1 cellular context compared by ENCODE assay signal in the genomic region with DNA sequence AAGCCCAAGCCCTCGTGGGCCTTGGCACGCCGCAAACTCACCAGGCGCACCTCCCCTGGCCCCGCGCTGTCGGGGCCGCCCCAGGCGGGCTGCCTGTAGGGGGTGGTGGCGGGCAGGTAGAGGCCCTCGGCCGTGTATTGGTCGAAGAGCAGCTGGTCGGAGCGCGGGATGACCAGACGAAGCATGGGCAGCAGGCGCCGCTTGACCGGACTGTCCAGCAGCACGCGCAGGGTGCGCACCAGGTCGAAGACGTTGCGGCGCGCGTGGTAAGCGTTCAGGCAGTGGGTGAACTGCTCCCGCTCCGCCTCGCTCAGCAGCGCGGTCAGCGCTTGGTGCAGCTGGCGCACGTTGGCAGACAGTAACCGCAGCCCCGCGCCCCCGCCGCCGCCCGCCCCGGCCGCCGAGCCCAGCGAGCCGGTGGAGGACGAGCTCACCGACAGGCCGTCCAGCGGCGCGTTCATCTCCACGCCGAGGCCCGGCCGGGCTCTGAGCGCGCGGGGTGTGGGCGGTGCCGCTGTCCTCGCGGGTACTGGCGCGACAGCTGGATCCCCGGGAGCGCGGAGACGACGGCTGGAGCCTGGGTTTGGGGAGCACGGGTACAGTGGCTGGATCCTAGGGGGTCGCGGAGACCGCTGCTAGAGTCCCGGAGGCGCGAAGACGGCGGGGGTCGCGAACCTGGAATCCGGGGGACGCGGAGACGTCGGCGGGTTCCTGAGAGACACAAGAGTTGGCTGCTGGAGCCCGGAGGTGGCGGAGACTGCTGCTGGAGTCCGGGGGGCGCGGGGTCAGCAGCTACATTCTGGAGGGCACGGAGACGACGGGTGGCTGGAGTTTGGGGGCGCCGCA.
A peak's percentile ranks its signal among the peaks of the same experiment; 100 is the strongest.
TF ChIP-seq lines count a peak whose summit lies in the region.

No MANE protein-coding gene starts in this region.

TF ChIP-seq in WTC11, 78 proteins besides CTCF, POLR2A, EP300 and RAD21 (continued from another document and continues in another):
- TF ChIP-seq, protein P1, sequence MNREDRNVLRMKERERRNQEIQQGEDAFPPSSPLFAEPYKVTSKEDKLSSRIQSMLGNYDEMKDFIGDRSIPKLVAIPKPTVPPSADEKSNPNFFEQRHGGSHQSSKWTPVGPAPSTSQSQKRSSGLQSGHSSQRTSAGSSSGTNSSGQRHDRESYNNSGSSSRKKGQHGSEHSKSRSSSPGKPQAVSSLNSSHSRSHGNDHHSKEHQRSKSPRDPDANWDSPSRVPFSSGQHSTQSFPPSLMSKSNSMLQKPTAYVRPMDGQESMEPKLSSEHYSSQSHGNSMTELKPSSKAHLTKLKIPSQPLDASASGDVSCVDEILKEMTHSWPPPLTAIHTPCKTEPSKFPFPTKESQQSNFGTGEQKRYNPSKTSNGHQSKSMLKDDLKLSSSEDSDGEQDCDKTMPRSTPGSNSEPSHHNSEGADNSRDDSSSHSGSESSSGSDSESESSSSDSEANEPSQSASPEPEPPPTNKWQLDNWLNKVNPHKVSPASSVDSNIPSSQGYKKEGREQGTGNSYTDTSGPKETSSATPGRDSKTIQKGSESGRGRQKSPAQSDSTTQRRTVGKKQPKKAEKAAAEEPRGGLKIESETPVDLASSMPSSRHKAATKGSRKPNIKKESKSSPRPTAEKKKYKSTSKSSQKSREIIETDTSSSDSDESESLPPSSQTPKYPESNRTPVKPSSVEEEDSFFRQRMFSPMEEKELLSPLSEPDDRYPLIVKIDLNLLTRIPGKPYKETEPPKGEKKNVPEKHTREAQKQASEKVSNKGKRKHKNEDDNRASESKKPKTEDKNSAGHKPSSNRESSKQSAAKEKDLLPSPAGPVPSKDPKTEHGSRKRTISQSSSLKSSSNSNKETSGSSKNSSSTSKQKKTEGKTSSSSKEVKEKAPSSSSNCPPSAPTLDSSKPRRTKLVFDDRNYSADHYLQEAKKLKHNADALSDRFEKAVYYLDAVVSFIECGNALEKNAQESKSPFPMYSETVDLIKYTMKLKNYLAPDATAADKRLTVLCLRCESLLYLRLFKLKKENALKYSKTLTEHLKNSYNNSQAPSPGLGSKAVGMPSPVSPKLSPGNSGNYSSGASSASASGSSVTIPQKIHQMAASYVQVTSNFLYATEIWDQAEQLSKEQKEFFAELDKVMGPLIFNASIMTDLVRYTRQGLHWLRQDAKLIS (CRISPR knock-in tag; IDR thresholded peaks at IDR 0.05; ENCODE audit: borderline replicate concordance) = no peak
- TF ChIP-seq NR1H2 (CRISPR knock-in tag; IDR thresholded peaks at IDR 0.05) = no peak
- TF ChIP-seq IRF2 (CRISPR knock-in tag; IDR thresholded peaks at IDR 0.05; ENCODE audit: borderline replicate concordance, low read depth) = no peak
- TF ChIP-seq, protein P2, sequence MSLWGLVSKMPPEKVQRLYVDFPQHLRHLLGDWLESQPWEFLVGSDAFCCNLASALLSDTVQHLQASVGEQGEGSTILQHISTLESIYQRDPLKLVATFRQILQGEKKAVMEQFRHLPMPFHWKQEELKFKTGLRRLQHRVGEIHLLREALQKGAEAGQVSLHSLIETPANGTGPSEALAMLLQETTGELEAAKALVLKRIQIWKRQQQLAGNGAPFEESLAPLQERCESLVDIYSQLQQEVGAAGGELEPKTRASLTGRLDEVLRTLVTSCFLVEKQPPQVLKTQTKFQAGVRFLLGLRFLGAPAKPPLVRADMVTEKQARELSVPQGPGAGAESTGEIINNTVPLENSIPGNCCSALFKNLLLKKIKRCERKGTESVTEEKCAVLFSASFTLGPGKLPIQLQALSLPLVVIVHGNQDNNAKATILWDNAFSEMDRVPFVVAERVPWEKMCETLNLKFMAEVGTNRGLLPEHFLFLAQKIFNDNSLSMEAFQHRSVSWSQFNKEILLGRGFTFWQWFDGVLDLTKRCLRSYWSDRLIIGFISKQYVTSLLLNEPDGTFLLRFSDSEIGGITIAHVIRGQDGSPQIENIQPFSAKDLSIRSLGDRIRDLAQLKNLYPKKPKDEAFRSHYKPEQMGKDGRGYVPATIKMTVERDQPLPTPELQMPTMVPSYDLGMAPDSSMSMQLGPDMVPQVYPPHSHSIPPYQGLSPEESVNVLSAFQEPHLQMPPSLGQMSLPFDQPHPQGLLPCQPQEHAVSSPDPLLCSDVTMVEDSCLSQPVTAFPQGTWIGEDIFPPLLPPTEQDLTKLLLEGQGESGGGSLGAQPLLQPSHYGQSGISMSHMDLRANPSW (CRISPR knock-in tag; conservative IDR thresholded peaks at IDR 0.05; ENCODE audit: low read depth) = no peak
- no peak for TF ChIP-seq ZNF232 (CRISPR knock-in tag; IDR thresholded peaks at IDR 0.05)
- TF ChIP-seq GTF2I (CRISPR knock-in tag; conservative IDR thresholded peaks at IDR 0.05) = no peak
- TF ChIP-seq EMX1 (CRISPR knock-in tag; IDR thresholded peaks at IDR 0.05) = no peak
- TF ChIP-seq, protein P3, sequence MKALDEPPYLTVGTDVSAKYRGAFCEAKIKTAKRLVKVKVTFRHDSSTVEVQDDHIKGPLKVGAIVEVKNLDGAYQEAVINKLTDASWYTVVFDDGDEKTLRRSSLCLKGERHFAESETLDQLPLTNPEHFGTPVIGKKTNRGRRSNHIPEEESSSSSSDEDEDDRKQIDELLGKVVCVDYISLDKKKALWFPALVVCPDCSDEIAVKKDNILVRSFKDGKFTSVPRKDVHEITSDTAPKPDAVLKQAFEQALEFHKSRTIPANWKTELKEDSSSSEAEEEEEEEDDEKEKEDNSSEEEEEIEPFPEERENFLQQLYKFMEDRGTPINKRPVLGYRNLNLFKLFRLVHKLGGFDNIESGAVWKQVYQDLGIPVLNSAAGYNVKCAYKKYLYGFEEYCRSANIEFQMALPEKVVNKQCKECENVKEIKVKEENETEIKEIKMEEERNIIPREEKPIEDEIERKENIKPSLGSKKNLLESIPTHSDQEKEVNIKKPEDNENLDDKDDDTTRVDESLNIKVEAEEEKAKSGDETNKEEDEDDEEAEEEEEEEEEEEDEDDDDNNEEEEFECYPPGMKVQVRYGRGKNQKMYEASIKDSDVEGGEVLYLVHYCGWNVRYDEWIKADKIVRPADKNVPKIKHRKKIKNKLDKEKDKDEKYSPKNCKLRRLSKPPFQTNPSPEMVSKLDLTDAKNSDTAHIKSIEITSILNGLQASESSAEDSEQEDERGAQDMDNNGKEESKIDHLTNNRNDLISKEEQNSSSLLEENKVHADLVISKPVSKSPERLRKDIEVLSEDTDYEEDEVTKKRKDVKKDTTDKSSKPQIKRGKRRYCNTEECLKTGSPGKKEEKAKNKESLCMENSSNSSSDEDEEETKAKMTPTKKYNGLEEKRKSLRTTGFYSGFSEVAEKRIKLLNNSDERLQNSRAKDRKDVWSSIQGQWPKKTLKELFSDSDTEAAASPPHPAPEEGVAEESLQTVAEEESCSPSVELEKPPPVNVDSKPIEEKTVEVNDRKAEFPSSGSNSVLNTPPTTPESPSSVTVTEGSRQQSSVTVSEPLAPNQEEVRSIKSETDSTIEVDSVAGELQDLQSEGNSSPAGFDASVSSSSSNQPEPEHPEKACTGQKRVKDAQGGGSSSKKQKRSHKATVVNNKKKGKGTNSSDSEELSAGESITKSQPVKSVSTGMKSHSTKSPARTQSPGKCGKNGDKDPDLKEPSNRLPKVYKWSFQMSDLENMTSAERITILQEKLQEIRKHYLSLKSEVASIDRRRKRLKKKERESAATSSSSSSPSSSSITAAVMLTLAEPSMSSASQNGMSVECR (CRISPR knock-in tag; IDR thresholded peaks at IDR 0.05; ENCODE audit: borderline replicate concordance) = peak; percentile 92
- TF ChIP-seq KAT7 (CRISPR knock-in tag; IDR thresholded peaks at IDR 0.05; ENCODE audit: borderline replicate concordance) = no peak
- peak; percentile 75; the same call in 1 of the 2 replicates for TF ChIP-seq ZNF138 (CRISPR knock-in tag; conservative IDR thresholded peaks at IDR 0.05)
- TF ChIP-seq, protein P4, sequence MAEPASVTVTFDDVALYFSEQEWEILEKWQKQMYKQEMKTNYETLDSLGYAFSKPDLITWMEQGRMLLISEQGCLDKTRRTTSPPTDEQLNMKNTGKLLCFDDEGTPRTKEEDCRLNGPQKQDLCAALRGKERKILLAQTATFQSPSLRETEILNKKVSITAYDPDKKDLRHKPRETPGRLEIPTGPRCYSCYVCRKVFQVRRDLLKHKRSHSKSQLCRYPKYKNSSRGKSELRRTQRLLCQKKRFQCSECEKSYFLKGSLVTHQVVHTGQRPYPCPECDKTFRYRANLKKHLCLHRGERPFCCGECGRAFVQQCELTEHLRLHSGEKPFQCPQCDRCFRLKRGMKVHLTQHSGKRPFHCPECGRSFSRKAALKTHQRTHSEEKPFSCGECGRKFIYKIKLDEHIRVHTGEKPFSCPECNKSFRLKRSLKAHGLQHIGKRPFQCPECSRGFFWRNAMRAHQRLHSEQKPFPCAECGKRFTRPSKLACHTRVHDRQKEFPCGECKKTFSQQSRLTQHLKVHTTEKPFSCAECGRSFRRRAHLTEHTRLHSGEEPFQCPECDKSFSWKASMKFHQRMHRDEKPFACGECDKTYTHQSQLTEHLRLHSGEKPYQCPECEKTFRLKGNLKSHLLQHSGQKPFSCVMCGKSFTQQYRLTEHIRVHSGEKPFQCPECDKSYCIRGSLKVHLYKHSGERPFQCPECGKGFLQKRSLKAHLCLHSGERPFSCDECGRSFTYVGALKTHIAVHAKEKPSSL (CRISPR knock-in tag; conservative IDR thresholded peaks at IDR 0.05) = no peak
- TF ChIP-seq ETV6 (CRISPR knock-in tag; IDR thresholded peaks at IDR 0.05) = peak; percentile 88
- TF ChIP-seq ZNF263 (CRISPR knock-in tag; IDR thresholded peaks at IDR 0.05; ENCODE audit: low read depth) = peak; percentile 78; the same call in 1 of the 2 replicates
- TF ChIP-seq ZNF121 (CRISPR knock-in tag; IDR thresholded peaks at IDR 0.05) = peak; percentile 80; the same call in 1 of the 2 replicates
- TF ChIP-seq, protein P5, sequence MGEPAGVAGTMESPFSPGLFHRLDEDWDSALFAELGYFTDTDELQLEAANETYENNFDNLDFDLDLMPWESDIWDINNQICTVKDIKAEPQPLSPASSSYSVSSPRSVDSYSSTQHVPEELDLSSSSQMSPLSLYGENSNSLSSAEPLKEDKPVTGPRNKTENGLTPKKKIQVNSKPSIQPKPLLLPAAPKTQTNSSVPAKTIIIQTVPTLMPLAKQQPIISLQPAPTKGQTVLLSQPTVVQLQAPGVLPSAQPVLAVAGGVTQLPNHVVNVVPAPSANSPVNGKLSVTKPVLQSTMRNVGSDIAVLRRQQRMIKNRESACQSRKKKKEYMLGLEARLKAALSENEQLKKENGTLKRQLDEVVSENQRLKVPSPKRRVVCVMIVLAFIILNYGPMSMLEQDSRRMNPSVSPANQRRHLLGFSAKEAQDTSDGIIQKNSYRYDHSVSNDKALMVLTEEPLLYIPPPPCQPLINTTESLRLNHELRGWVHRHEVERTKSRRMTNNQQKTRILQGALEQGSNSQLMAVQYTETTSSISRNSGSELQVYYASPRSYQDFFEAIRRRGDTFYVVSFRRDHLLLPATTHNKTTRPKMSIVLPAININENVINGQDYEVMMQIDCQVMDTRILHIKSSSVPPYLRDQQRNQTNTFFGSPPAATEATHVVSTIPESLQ (CRISPR knock-in tag; IDR thresholded peaks at IDR 0.05) = no peak
- TF ChIP-seq, protein P6, sequence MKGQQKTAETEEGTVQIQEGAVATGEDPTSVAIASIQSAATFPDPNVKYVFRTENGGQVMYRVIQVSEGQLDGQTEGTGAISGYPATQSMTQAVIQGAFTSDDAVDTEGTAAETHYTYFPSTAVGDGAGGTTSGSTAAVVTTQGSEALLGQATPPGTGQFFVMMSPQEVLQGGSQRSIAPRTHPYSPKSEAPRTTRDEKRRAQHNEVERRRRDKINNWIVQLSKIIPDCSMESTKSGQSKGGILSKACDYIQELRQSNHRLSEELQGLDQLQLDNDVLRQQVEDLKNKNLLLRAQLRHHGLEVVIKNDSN (CRISPR knock-in tag; IDR thresholded peaks at IDR 0.05) = peak; percentile 49; the same call in 1 of the 2 replicates
- TF ChIP-seq, protein P7, sequence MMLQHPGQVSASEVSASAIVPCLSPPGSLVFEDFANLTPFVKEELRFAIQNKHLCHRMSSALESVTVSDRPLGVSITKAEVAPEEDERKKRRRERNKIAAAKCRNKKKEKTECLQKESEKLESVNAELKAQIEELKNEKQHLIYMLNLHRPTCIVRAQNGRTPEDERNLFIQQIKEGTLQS (CRISPR knock-in tag; conservative IDR thresholded peaks at IDR 0.05) = no peak
- no peak for TF ChIP-seq OVOL2 (CRISPR knock-in tag; IDR thresholded peaks at IDR 0.05; ENCODE audit: borderline replicate concordance)
- TF ChIP-seq, protein P8, sequence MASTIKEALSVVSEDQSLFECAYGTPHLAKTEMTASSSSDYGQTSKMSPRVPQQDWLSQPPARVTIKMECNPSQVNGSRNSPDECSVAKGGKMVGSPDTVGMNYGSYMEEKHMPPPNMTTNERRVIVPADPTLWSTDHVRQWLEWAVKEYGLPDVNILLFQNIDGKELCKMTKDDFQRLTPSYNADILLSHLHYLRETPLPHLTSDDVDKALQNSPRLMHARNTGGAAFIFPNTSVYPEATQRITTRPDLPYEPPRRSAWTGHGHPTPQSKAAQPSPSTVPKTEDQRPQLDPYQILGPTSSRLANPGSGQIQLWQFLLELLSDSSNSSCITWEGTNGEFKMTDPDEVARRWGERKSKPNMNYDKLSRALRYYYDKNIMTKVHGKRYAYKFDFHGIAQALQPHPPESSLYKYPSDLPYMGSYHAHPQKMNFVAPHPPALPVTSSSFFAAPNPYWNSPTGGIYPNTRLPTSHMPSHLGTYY (CRISPR knock-in tag; IDR thresholded peaks at IDR 0.05) = no peak
- peak; percentile 70; the same call in 1 of the 2 replicates for TF ChIP-seq ZBTB21 (CRISPR knock-in tag; IDR thresholded peaks at IDR 0.05; ENCODE audit: borderline replicate concordance)
- no peak for TF ChIP-seq ZNF396 (CRISPR knock-in tag; IDR thresholded peaks at IDR 0.05; ENCODE audit: borderline replicate concordance)
- no peak for TF ChIP-seq SOX15 (CRISPR knock-in tag; IDR thresholded peaks at IDR 0.05)
- peak; percentile 35; the same call in 1 of the 2 replicates for TF ChIP-seq SP1 (CRISPR knock-in tag; conservative IDR thresholded peaks at IDR 0.05)
- TF ChIP-seq ZNF423 (CRISPR knock-in tag; IDR thresholded peaks at IDR 0.05) = peak; percentile 95
- TF ChIP-seq, protein P9, sequence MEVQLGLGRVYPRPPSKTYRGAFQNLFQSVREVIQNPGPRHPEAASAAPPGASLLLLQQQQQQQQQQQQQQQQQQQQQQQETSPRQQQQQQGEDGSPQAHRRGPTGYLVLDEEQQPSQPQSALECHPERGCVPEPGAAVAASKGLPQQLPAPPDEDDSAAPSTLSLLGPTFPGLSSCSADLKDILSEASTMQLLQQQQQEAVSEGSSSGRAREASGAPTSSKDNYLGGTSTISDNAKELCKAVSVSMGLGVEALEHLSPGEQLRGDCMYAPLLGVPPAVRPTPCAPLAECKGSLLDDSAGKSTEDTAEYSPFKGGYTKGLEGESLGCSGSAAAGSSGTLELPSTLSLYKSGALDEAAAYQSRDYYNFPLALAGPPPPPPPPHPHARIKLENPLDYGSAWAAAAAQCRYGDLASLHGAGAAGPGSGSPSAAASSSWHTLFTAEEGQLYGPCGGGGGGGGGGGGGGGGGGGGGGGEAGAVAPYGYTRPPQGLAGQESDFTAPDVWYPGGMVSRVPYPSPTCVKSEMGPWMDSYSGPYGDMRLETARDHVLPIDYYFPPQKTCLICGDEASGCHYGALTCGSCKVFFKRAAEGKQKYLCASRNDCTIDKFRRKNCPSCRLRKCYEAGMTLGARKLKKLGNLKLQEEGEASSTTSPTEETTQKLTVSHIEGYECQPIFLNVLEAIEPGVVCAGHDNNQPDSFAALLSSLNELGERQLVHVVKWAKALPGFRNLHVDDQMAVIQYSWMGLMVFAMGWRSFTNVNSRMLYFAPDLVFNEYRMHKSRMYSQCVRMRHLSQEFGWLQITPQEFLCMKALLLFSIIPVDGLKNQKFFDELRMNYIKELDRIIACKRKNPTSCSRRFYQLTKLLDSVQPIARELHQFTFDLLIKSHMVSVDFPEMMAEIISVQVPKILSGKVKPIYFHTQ (CRISPR knock-in tag; IDR thresholded peaks at IDR 0.05) = no peak
- TF ChIP-seq, protein P10, sequence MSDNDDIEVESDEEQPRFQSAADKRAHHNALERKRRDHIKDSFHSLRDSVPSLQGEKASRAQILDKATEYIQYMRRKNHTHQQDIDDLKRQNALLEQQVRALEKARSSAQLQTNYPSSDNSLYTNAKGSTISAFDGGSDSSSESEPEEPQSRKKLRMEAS (CRISPR knock-in tag; IDR thresholded peaks at IDR 0.05) = peak; percentile 95
